10 cellular contexts compared by ENCODE assay signal in the genomic region with DNA sequence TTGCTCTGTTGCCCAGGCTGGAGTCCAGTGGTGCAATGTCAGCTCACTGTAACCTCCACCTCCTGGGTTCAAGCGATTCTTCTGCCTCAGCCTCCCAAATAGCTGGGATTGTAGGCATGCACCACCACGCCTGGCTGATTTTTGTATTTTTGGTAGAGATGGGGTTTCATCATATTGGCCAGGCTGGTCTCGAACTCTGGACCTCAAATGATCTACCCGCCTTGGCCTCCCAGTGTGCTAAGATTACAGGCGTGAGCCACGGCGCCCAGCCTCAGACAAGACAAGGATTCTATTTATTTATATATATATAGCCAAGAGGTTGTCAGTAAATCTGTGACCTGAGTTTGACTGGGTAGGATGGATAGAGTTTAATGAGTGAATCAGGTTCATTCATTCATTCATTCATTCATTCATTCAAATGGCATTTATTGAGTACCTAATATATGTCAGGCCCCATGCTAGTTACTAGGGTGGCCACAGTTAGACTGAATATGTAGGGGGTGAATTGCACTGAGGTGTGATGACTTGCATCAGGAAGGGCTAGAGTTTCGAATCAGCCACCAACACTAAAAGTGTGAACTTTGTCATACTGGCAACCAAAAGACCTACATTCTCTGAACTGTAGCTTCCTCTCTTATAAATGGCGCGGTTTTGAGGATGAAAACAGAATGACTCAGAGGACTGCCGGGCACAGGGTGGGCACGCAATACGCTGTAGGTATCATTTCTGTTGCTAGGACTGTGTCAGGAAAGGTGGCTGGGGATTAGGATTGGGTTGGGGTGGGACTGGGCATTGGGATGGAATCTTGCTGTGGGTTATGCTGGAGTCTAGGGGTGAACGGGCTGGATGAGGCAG. TPM values are rescaled to one million over a fixed set of nuclear protein-coding genes. Genes with fewer than 3 reads are reported as not detected.
DNase-seq lines count a peak whose midpoint lies in the region; ATAC-seq and TF ChIP-seq lines count a peak whose summit lies in the region.
"Had no signal": no experiment of that assay in that cellular context is flagged by ENCODE, and none has a peak within 500 bp of the region (broad histone marks: within the 10 kb centered on the region; RNA-seq: fewer than 3 reads in every experiment).

No MANE protein-coding gene starts in this region.

- H3K36me3 Mint-ChIP-seq in activated T-helper 2 cell treated with anti-CD3 and anti-CD28 coated beads, Interferon-gamma antibody, Interleukin-2, Interleukin-4, amounts not matched to agents 10 μg/mL and 5 μg/mL and 100 μg/mL, durations not matched to agents 14 hours and 24 hours and 36 hours (ENCODE audit: low read depth), result peaks cover 31% of the 10 kb centered on the region
- peaks cover 0 to 1% of the 10 kb centered on the region in 2 donors for H3K36me3 Mint-ChIP-seq in CD14-positive monocyte
- H3K36me3 Mint-ChIP-seq: type B pancreatic cell had no signal

- H3K9me3 Mint-ChIP-seq in activated T-helper 2 cell treated with anti-CD3 and anti-CD28 coated beads, Interferon-gamma antibody, Interleukin-2, Interleukin-4, amounts not matched to agents 10 μg/mL and 5 μg/mL and 100 μg/mL, durations not matched to agents 14 hours and 24 hours and 36 hours, result peaks cover 22% of the 10 kb centered on the region
- peaks cover 6 to 13% (median 7%) of the 10 kb centered on the region in 7 donors for H3K9me3 Mint-ChIP-seq in CD14-positive monocyte

- no peaks in the 10 kb centered on the region for H3K27me3 ChIP-seq in BLaER1 treated with 17β-estradiol and CSF1 and Interleukin-3, amounts not matched to agents 10 nM and 100 nM
- no peaks in the 10 kb centered on the region for H3K27me3 ChIP-seq in brain microvascular endothelial cell (replicated peaks)

- intact Hi-C loops in activated T-helper 2 cell treated with anti-CD3 and anti-CD28 coated beads, Interferon-gamma antibody, Interleukin-2, Interleukin-4, amounts not matched to agents 10 μg/mL and 5 μg/mL and 100 μg/mL, durations not matched to agents 14 hours and 24 hours and 36 hours (cut with micrococcal nuclease), result loop anchor here (1.0 kb wide), 1 partner anchor 52 kb away; no protein-coding TSS in a partner anchor
- intact Hi-C loops in CD14-positive monocyte (cut with micrococcal nuclease), result loop anchor here in 1 of 2 donors (10.0 kb wide), 1 partner anchor 62 kb away; no protein-coding TSS in a partner anchor

- TF ChIP-seq CTCF in CD14-positive monocyte (IDR thresholded peaks at IDR 0.05) (no peak), brain microvascular endothelial cell (IDR thresholded peaks at IDR 0.05; ENCODE audit: low read depth, low read length, missing control alignments) (no peak)

- H3K4me1 Mint-ChIP-seq in activated T-helper 2 cell treated with anti-CD3 and anti-CD28 coated beads, Interferon-gamma antibody, Interleukin-2, Interleukin-4, amounts not matched to agents 10 μg/mL and 5 μg/mL and 100 μg/mL, durations not matched to agents 14 hours and 24 hours and 36 hours (ENCODE audit: low read depth), result peaks cover 42% of the 10 kb centered on the region
- H3K4me1 Mint-ChIP-seq in CD14-positive monocyte, result peaks cover 25% of the 10 kb centered on the region

- peaks cover 10 to 53% (median 42%) of the 10 kb centered on the region in 10 experiments for H3K4me1 ChIP-seq in BLaER1 treated with 17β-estradiol and CSF1 and Interleukin-3, amounts not matched to agents 10 nM and 100 nM

- in situ Hi-C loops in brain microvascular endothelial cell (cut with HindIII; ENCODE audit: low pct_ligation_motif_present, low sequenced_read_pairs), result no loop called here

- peak overlapping the region; percentile 91 for H3K27ac Mint-ChIP-seq in activated T-helper 2 cell treated with anti-CD3 and anti-CD28 coated beads, Interferon-gamma antibody, Interleukin-2, Interleukin-4, amounts not matched to agents 10 μg/mL and 5 μg/mL and 100 μg/mL, durations not matched to agents 14 hours and 24 hours and 36 hours
- peak overlapping the region in 3 of 7 donors; percentile 19 to 75 (median 60) for H3K27ac Mint-ChIP-seq in CD14-positive monocyte
- H3K27ac Mint-ChIP-seq: type B pancreatic cell had no signal

- H3K27ac ChIP-seq in BLaER1 treated with 17β-estradiol and CSF1 and Interleukin-3, amounts not matched to agents 10 nM and 100 nM, result peak overlapping the region in 4 of 11 experiments; percentile 81 to 95 (median 86); a peak in 7 of 22 replicates
- H3K27ac ChIP-seq in brain microvascular endothelial cell, result no peak overlapping the region

- peak overlapping the region in 1 of 11 experiments; percentile 80; a peak in 1 of 22 replicates for H3K9ac ChIP-seq in BLaER1 treated with 17β-estradiol and CSF1 and Interleukin-3, amounts not matched to agents 10 nM and 100 nM

- H3K4me3 Mint-ChIP-seq in activated T-helper 2 cell treated with anti-CD3 and anti-CD28 coated beads, Interferon-gamma antibody, Interleukin-2, Interleukin-4, amounts not matched to agents 10 μg/mL and 5 μg/mL and 100 μg/mL, durations not matched to agents 14 hours and 24 hours and 36 hours (ENCODE audit: low read depth), result peak overlapping the region; percentile 64
- H3K4me3 Mint-ChIP-seq in CD14-positive monocyte, result no peak overlapping the region
- H3K4me3 Mint-ChIP-seq: type B pancreatic cell had no signal

- H3K36me3 ChIP-seq in BLaER1 treated with 17β-estradiol and CSF1 and Interleukin-3, amounts not matched to agents 10 nM and 100 nM, result no peaks in the 10 kb centered on the region
- no peaks in the 10 kb centered on the region for H3K36me3 ChIP-seq in brain microvascular endothelial cell (replicated peaks)

- ATAC-seq in GM18861 (IDR thresholded peaks at IDR 0.05; ENCODE audit: unreplicated experiment), result peak; percentile 77
- peak; percentile 73 for ATAC-seq in HG03108 (IDR thresholded peaks at IDR 0.05; ENCODE audit: unreplicated experiment)

- H3K27me3 Mint-ChIP-seq in activated T-helper 2 cell treated with anti-CD3 and anti-CD28 coated beads, Interferon-gamma antibody, Interleukin-2, Interleukin-4, amounts not matched to agents 10 μg/mL and 5 μg/mL and 100 μg/mL, durations not matched to agents 14 hours and 24 hours and 36 hours (ENCODE audit: low read depth), result no peaks in the 10 kb centered on the region
- H3K27me3 Mint-ChIP-seq in CD14-positive monocyte (ENCODE audit: low read depth in 3 of 3), result peaks cover 0 to 2% (median 2%) of the 10 kb centered on the region in 3 donors
- H3K27me3 Mint-ChIP-seq: type B pancreatic cell had no signal

- peak; percentile 24 for DNase-seq in activated T-helper 2 cell treated with anti-CD3 and anti-CD28 coated beads, Interferon-gamma antibody, Interleukin-2, Interleukin-4, amounts not matched to agents 10 μg/mL and 5 μg/mL and 100 μg/mL, durations not matched to agents 14 hours and 24 hours and 36 hours (ENCODE audit: low spot score)
- DNase-seq in CD14-positive monocyte (ENCODE audit: low spot score) (no peak), NAMALWA (ENCODE audit: low spot score) (no peak), brain microvascular endothelial cell (no peak), NCI-H1105 (lab: John Stamatoyannopoulos, UW) (no peak)
- DNase-seq: aorta had no signal

- peaks cover 0 to 16% (median 11%) of the 10 kb centered on the region in 11 experiments; a peak in 18 of 22 replicates for H3K9me3 ChIP-seq in BLaER1 treated with 17β-estradiol and CSF1 and Interleukin-3, amounts not matched to agents 10 nM and 100 nM (replicated peaks in 1 of 11)

- H3K4me3 ChIP-seq in BLaER1 treated with 17β-estradiol and CSF1 and Interleukin-3, amounts not matched to agents 10 nM and 100 nM, result no peak overlapping the region
- H3K4me3 ChIP-seq in brain microvascular endothelial cell (ENCODE audit: low read depth, low read length), result no peak overlapping the region

- H4K20me1 ChIP-seq in BLaER1 treated with 17β-estradiol and CSF1 and Interleukin-3, amounts not matched to agents 10 nM and 100 nM, result no peaks in the 10 kb centered on the region

- peak overlapping the region in 9 of 11 experiments; percentile 12 to 90 (median 69); a peak in 9 of 22 replicates for H3K4me2 ChIP-seq in BLaER1 treated with 17β-estradiol and CSF1 and Interleukin-3, amounts not matched to agents 10 nM and 100 nM

RNA-seq across cellular contexts. Expression of gene ITGAE, which starts 37.8 kb away (rescaled TPM):
- total RNA-seq in activated T-helper 2 cell treated with anti-CD3 and anti-CD28 coated beads, Interferon-gamma antibody, Interleukin-2, Interleukin-4, amounts not matched to agents 10 μg/mL and 5 μg/mL and 100 μg/mL, durations not matched to agents 14 hours and 24 hours and 36 hours, result 36.2 and 42.4 TPM in 2 replicates
- 10 to 100 TPM; 66.6 to 78.8 TPM for polyA plus RNA-seq in CD14-positive monocyte

RNA-seq across cellular contexts. Expression of gene HASPIN, which starts 39.4 kb away (rescaled TPM):
- total RNA-seq in activated T-helper 2 cell treated with anti-CD3 and anti-CD28 coated beads, Interferon-gamma antibody, Interleukin-2, Interleukin-4, amounts not matched to agents 10 μg/mL and 5 μg/mL and 100 μg/mL, durations not matched to agents 14 hours and 24 hours and 36 hours, result 23.0 and 23.4 TPM in 2 replicates
- polyA plus RNA-seq in CD14-positive monocyte, result not detected
- polyA plus RNA-seq: aorta had no signal
